ENCODE assay signal across 8 cellular contexts in the genomic region with DNA sequence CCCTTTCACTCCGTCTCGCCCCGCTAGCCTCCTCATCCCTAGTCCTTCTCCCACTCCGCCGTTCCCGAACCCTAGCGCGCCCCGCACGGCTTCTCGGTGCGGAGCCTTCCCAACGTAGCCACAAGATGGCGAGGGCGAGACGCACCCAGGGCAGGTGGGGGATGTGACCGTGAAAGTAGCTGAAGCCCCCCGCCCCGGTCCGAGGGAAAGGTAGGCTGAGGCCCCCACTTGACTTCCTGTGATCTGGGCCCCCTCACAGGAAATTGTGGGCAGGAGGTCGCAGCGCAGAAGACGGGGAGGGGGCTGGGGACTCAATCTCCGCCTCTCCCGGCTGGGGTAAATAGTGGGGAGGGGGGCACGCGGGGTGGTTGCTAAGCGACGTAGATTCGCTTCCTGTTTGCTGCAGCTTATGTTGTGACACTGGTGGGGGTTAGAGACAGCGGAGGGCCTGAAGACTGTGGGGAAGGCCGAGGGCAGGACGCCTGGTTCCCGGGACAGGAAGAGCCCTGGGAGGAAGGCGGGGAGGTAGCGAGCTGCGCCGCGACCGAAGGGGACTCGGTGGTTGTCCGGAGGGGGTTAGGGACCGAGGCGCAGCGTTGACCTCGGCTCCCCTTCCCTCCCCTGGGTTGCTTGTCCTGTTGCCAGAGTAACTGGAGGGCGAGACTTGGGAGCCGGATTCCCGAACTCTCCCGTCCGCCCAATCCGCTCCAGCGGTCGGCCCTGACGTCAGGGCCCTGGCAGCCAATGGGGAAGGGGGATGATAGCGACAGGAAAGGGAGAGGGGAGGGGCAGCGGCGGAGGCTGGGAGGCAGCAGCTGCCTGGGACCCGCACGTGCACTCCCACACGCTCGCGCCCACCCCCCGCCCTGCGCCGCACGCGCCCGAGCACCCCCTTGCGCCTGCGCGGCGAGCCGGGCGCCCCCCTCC. TPM values are rescaled to one million over a fixed set of nuclear protein-coding genes. Genes with fewer than 3 reads are reported as not detected.
A peak's percentile ranks its signal among the peaks of the same experiment; 100 is the strongest.
DNase-seq lines count a peak whose midpoint lies in the region; ATAC-seq and TF ChIP-seq lines count a peak whose summit lies in the region.

No MANE protein-coding gene starts in this region.

- peak in 2 of 3 experiments; percentile 70 to 85; a peak in 4 of 6 replicates for TF ChIP-seq CTCF in HCT116 (IDR thresholded peaks at IDR 0.05 in 2 of 3, conservative IDR thresholded peaks at IDR 0.05 in 1 of 3; ENCODE audit: borderline replicate concordance in 1 of 3, insufficient read depth in 1 of 3, low read depth in 2 of 3, low read length in 2 of 3)
- TF ChIP-seq CTCF in foreskin fibroblast (IDR thresholded peaks at IDR 0.05; ENCODE audit: low read depth, low read length): peak; percentile 81
- TF ChIP-seq CTCF in neural crest cell (conservative IDR thresholded peaks at IDR 0.05): peak; percentile 76
- TF ChIP-seq CTCF in stomach (IDR thresholded peaks at IDR 0.05): peak in 5 of 7 experiments; percentile 60 to 92 (median 80)

- TF ChIP-seq EP300 in stomach (IDR thresholded peaks at IDR 0.05): no peak

- H3K9me3 Mint-ChIP-seq in neural crest cell: no peaks in the 10 kb centered on the region

- H3K36me3 Mint-ChIP-seq in neural crest cell (ENCODE audit: low read depth): peaks cover 3% of the 10 kb centered on the region

- BruUV-seq in HCT116 (replicated peaks; lab: Mats Ljungman, UMichigan): no TSS peak

- TF ChIP-seq POLR2A in HCT116 (IDR thresholded peaks at IDR 0.05; ENCODE audit: borderline replicate concordance, extremely low read depth, insufficient read depth, insufficient read length): peak; percentile 60
- TF ChIP-seq POLR2A in stomach (IDR thresholded peaks at IDR 0.05): peak in 2 of 4 donors; percentile 31 to 43

- peaks cover 36% of the 10 kb centered on the region for H3K27me3 Mint-ChIP-seq in neural crest cell (ENCODE audit: low read depth)

- ATAC-seq in HCT116: peak; percentile 69

- H3K4me3 ChIP-seq in HCT116 (replicated peaks in 1 of 2; ENCODE audit: low read depth in 1 of 2, low read length in 2 of 2) (peak overlapping the region; percentile 74 to 82), SJCRH30 (peak overlapping the region; percentile 72), foreskin fibroblast (ENCODE audit: low read depth in 1 of 2, low read length in 2 of 2) (peak overlapping the region; percentile 75), stomach (peak overlapping the region; percentile 66 to 80 (median 74))

- peak; percentile 99 for DNase-seq in ELF-1 (ENCODE audit: low read depth, low spot score)
- peak; percentile 98 for DNase-seq in HCT116 (ENCODE audit: low read depth, low spot score)
- peak; percentile 95 for DNase-seq in MV-4-11 (lab: John Stamatoyannopoulos, UW)
- DNase-seq in SJCRH30: peak; percentile 95
- DNase-seq in activated naive CD4-positive, alpha-beta T cell (lab: John Stamatoyannopoulos, UW): peak; percentile 72 to 86 (median 76)
- peak; percentile 99 to 100 for DNase-seq in foreskin fibroblast
- DNase-seq in neural crest cell (ENCODE audit: low read depth, low spot score): peak; percentile 81
- DNase-seq in stomach: peak; percentile 97

- peaks cover 54% of the 10 kb centered on the region for H3K4me1 Mint-ChIP-seq in neural crest cell

- H3K9me2 ChIP-seq in HCT116 (ENCODE audit: insufficient read depth): no peaks in the 10 kb centered on the region

- H3K4me1 ChIP-seq in HCT116 (ENCODE audit: control insufficient read depth in 1 of 2, insufficient read depth in 2 of 2, low read length in 2 of 2) (peaks cover 31 to 64% of the 10 kb centered on the region in 2 experiments), SJCRH30 (peaks cover 13% of the 10 kb centered on the region), stomach (peaks cover 28 to 56% (median 51%) of the 10 kb centered on the region in 4 donors)

- RAD21 ChIA-PET in HCT116 (lab: Charles Lee; ENCODE audit: low non-redundant PET in 1 of 2, low total read pairs in 2 of 2, uncharacterized antibody in 2 of 2, unreplicated experiment in 2 of 2): interaction anchor here (0.6 to 1.3 kb wide), 3 partner anchors 10 to 22 kb away, joined by 3 to 6 read pairs (median 4); a partner anchor contains a TSS

- peaks cover 16% of the 10 kb centered on the region for H3K79me2 ChIP-seq in HCT116 (ENCODE audit: insufficient read depth, low read length)

- CTCF ChIA-PET in HCT116 (lab: Charles Lee): interaction anchor here (0.7 to 1.9 kb wide), 16 partner anchors 9 to 252 kb away, joined by 3 to 25 read pairs (median 5); a partner anchor contains a TSS

- peak overlapping the region; percentile 99 for H3K4me3 Mint-ChIP-seq in neural crest cell

- POLR2A ChIA-PET in HCT116 (lab: Charles Lee): interaction anchor here (0.5 to 3.9 kb wide), 7 partner anchors 8 to 569 kb away, joined by 3 to 22 read pairs (median 7); a partner anchor contains a TSS

- H4K20me1 ChIP-seq in HCT116 (ENCODE audit: insufficient read depth): no peaks in the 10 kb centered on the region

- TF ChIP-seq RAD21 in HCT116 (IDR thresholded peaks at IDR 0.05; ENCODE audit: low read depth): no peak

- no peak overlapping the region for H2AFZ ChIP-seq in HCT116 (ENCODE audit: low read depth, low read length, poor library complexity, severe bottlenecking)

- H3K9ac ChIP-seq in HCT116 (ENCODE audit: low read length): peak overlapping the region; percentile 97

- H3K27me3 ChIP-seq in HCT116 (ENCODE audit: insufficient read depth, low read length) (no peaks in the 10 kb centered on the region), SJCRH30 (no peaks in the 10 kb centered on the region), stomach (no peaks in the 10 kb centered on the region)

- WGBS in stomach, 5 donors: 0 to 1% (median 0%) methylated on average over 39 to 75 of the region's 75 CpGs

- peak overlapping the region; percentile 98 for H3K27ac ChIP-seq in HCT116 (ENCODE audit: low read depth, low read length)
- peak overlapping the region; percentile 85 for H3K27ac ChIP-seq in SJCRH30
- H3K27ac ChIP-seq in stomach: peak overlapping the region; percentile 92 to 100 (median 99)

- H3K36me3 ChIP-seq in HCT116 (ENCODE audit: control insufficient read depth in 1 of 2, insufficient read depth in 2 of 2, low read length in 2 of 2) (no peaks in the 10 kb centered on the region), SJCRH30 (no peaks in the 10 kb centered on the region), stomach (peaks cover 0 to 6% (median 2%) of the 10 kb centered on the region in 4 donors)

- H3K4me2 ChIP-seq in HCT116 (ENCODE audit: low read length): peak overlapping the region; percentile 99

- H3K9me3 ChIP-seq in HCT116 (ENCODE audit: control insufficient read depth in 1 of 2, insufficient read depth in 1 of 2, low read depth in 1 of 2, low read length in 2 of 2) (no peaks in the 10 kb centered on the region), SJCRH30 (replicated peaks) (no peaks in the 10 kb centered on the region), stomach (no peaks in the 10 kb centered on the region)

- peak overlapping the region; percentile 100 for H3K27ac Mint-ChIP-seq in neural crest cell (ENCODE audit: unreplicated experiment)

- intact Hi-C loops in HCT116 (cut with micrococcal nuclease) (loop anchor here (1.0 to 5.0 kb wide), 4 partner anchors 8 to 253 kb away; a partner anchor contains a TSS), stomach (cut with DNase I; ENCODE audit: low total_unique reads) (no loop called here)

TF ChIP-seq in HCT116, 20 proteins besides CTCF, POLR2A, EP300 and RAD21 (continues in another document):
- TF ChIP-seq, protein P1, sequence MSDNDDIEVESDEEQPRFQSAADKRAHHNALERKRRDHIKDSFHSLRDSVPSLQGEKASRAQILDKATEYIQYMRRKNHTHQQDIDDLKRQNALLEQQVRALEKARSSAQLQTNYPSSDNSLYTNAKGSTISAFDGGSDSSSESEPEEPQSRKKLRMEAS (IDR thresholded peaks at IDR 0.05): no peak
- TF ChIP-seq POLR2AphosphoS5 (IDR thresholded peaks at IDR 0.05; ENCODE audit: low read depth, low read length): peak; percentile 76
- no peak for TF ChIP-seq ZFX (IDR thresholded peaks at IDR 0.05)
- no peak for TF ChIP-seq SRF (IDR thresholded peaks at IDR 0.05; ENCODE audit: low read depth)
- no peak for TF ChIP-seq ZNF274 (IDR thresholded peaks at IDR 0.05; ENCODE audit: low read depth, low read length)
- no peak for TF ChIP-seq EZH2phosphoT487 (IDR thresholded peaks at IDR 0.05; ENCODE audit: borderline replicate concordance)
- TF ChIP-seq SIN3A (IDR thresholded peaks at IDR 0.05; ENCODE audit: low read depth): no peak

RNA-seq across cellular contexts. Expression of a gene that starts 1.1 kb away (rescaled TPM):
- total RNA-seq in HCT116 (2021; ENCODE audit: unreplicated experiment): 42.1 TPM
- 21.0 and 26.5 TPM in 2 replicates for polyA plus RNA-seq in HCT116 (2012)
- 6.4 and 9.0 TPM in 2 replicates for total RNA-seq in SJCRH30 (2014; rRNA removed; shearing (Covaris generic))
- total RNA-seq in neural crest cell: 64.8 and 70.2 TPM in 2 replicates
- 10 to 100 TPM in 4 of 5 donors, 1 to 10 TPM in 1; 7.5 to 27.2 (median 12.9) TPM for total RNA-seq in stomach
- polyA plus RNA-seq in stomach: 1 to 10 TPM; 4.6 to 9.6 (median 6.0) TPM

RNA-seq across cellular contexts. Expression of a gene that starts 19.7 kb away (rescaled TPM):
- total RNA-seq in HCT116 (2021; ENCODE audit: unreplicated experiment) (2.8 TPM), neural crest cell (6.7 and 8.4 TPM in 2 replicates), stomach (1 to 10 TPM in 3 of 5 donors, not detected in 2; 1.8 to 3.8 (median 3.5) TPM)
- polyA plus RNA-seq in HCT116 (2012): 0.82 and 1.8 TPM in 2 replicates
- total RNA-seq in SJCRH30 (2014; rRNA removed; shearing (Covaris generic)): 0.36 and 0.63 TPM in 2 replicates
- 10 to 100 TPM; 17.0 to 36.0 (median 17.4) TPM for polyA plus RNA-seq in stomach

RNA-seq across cellular contexts. Expression of a gene that starts 22.2 kb away (rescaled TPM):
- total RNA-seq in HCT116 (2021; ENCODE audit: unreplicated experiment): 103 TPM
- 148 and 157 TPM in 2 replicates for polyA plus RNA-seq in HCT116 (2012)
- total RNA-seq in SJCRH30 (2014; rRNA removed; shearing (Covaris generic)): 30.4 and 45.3 TPM in 2 replicates
- total RNA-seq in neural crest cell: 83.4 and 87.2 TPM in 2 replicates
- 100 to 1,000 TPM in 2 of 5 donors, 10 to 100 TPM in 3; 42.0 to 281 (median 94.5) TPM for total RNA-seq in stomach
- 100 to 1,000 TPM; 131 to 153 (median 151) TPM for polyA plus RNA-seq in stomach

RNA-seq across cellular contexts. Expression of a gene that starts 22.6 kb away (rescaled TPM):
- 21.5 TPM for total RNA-seq in HCT116 (2021; ENCODE audit: unreplicated experiment)
- 16.0 and 17.9 TPM in 2 replicates for polyA plus RNA-seq in HCT116 (2012)
- 3.5 and 5.3 TPM in 2 replicates for total RNA-seq in SJCRH30 (2014; rRNA removed; shearing (Covaris generic))
- total RNA-seq in neural crest cell: 12.7 and 13.3 TPM in 2 replicates
- 10 to 100 TPM in 1 of 5 donors, 1 to 10 TPM in 3, not detected in 1; 1.8 to 12.0 (median 3.3) TPM for total RNA-seq in stomach
- 1 to 10 TPM; 4.9 to 9.0 (median 5.3) TPM for polyA plus RNA-seq in stomach

RNA-seq across cellular contexts. Expression of a gene that starts 53.4 kb away (rescaled TPM):
- total RNA-seq in HCT116 (2021; ENCODE audit: unreplicated experiment) (54.8 TPM), neural crest cell (53.3 and 59.7 TPM in 2 replicates), stomach (100 to 1,000 TPM in 1 of 5 donors, 10 to 100 TPM in 4; 43.0 to 190 (median 60.7) TPM)
- polyA plus RNA-seq in HCT116 (2012): 54.9 and 63.8 TPM in 2 replicates
- total RNA-seq in SJCRH30 (2014; rRNA removed; shearing (Covaris generic)): 101 and 109 TPM in 2 replicates
- polyA plus RNA-seq in stomach: 10 to 100 TPM; 51.9 to 97.3 (median 69.1) TPM

Comparison
In these comparisons a context has a peak if more than half of its experiments do, and no peak if none do; other contexts are left out.
1. Peak in every context shown above with its lines: DNase-seq, ATAC-seq, H3K4me3 ChIP-seq and H3K27ac ChIP-seq.